ENCODE assay signal across 8 cellular contexts in the genomic region with DNA sequence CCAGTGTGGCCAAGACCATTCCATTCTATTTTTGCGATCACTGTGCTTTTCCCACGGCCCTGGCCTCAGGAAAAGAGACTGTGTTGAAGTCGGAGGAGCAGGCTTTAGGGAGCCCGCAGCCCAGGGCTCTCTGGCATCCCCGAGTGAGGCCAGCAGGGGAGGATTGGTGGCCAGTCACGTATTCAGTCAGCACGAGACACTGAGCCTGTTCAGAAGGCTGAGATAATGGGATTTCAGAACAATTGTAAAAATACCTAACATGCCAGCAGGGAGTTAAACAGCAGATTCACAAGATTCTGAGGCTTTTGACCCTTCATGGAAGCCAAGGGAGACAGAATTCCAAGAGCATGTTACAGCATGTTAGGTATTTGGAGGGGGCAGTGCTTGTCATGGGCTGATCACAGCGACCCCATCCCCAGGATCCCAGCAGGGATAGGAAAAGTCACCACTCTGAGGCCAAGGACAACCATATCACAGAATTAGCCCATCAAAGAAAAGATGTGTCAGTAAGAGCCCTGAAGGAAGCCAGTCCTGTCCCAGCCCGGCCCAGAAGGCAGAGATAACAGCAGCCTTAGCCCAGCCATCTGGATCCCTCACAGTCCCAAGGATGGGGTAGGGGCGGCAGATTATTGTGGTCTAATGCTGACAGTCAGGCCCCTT. TPM values are rescaled to one million over a fixed set of nuclear protein-coding genes. Genes with fewer than 3 reads are reported as not detected.
DNase-seq lines count a peak whose midpoint lies in the region; ATAC-seq and TF ChIP-seq lines count a peak whose summit lies in the region.

No MANE protein-coding gene starts in this region.

- H3K4me3 ChIP-seq in RWPE2 (ENCODE audit: severe bottlenecking) = no peak overlapping the region
- no peak overlapping the region for H3K4me3 ChIP-seq in fibroblast of villous mesenchyme (ENCODE audit: low read depth, low read length)
- no peak overlapping the region for H3K4me3 ChIP-seq in retinal pigment epithelial cell (ENCODE audit: low read length)

- H3K36me3 ChIP-seq in RWPE2 (ENCODE audit: low read depth) = no peaks in the 10 kb centered on the region

- no peaks in the 10 kb centered on the region for H3K9me3 ChIP-seq in RWPE2 (ENCODE audit: severe bottlenecking)

- peak; percentile 5 for TF ChIP-seq CTCF in RWPE2 (IDR thresholded peaks at IDR 0.05; ENCODE audit: poor library complexity, severe bottlenecking)
- TF ChIP-seq CTCF in fibroblast of villous mesenchyme (IDR thresholded peaks at IDR 0.05; ENCODE audit: insufficient read depth, low read depth, low read length) = peak; percentile 33
- TF ChIP-seq CTCF in retinal pigment epithelial cell (conservative IDR thresholded peaks at IDR 0.05; ENCODE audit: low read depth, low read length) = peak; percentile 40

- ATAC-seq in RWPE2 (ENCODE audit: low read depth) (peak; percentile 50), GM18873 (IDR thresholded peaks at IDR 0.05; ENCODE audit: low FRiP score, unreplicated experiment) (no peak), HG03442 (IDR thresholded peaks at IDR 0.05; ENCODE audit: unreplicated experiment) (no peak)
- no peak for ATAC-seq in stimulated activated naive B cell treated with anti-CD40 and anti-IgM and Interleukin-4, amounts not matched to agents 10 μg/mL and 1 μg/mL and 100 μg/mL, for 72 hours (replicated peaks)

- DNase-seq in ELR (ENCODE audit: low read depth) = peak; percentile 66
- no peak for DNase-seq in RWPE2 (ENCODE audit: low spot score)
- peak; percentile 87 for DNase-seq in fibroblast of villous mesenchyme (ENCODE audit: low read depth)
- no peak for DNase-seq in retinal pigment epithelial cell (ENCODE audit: low read depth)
- DNase-seq in stimulated activated naive B cell treated with anti-CD40 and anti-IgM and Interleukin-4, amounts not matched to agents 10 μg/mL and 1 μg/mL and 100 μg/mL, for 72 hours = no peak
- no peak for DNase-seq in GM19238 (ENCODE audit: insufficient read length, low spot score)

- H3K4me1 Mint-ChIP-seq in stimulated activated naive B cell treated with anti-CD40 and anti-IgM and Interleukin-4, amounts not matched to agents 10 μg/mL and 1 μg/mL and 100 μg/mL, for 72 hours = no peaks in the 10 kb centered on the region

- no peak overlapping the region for H3K27ac Mint-ChIP-seq in stimulated activated naive B cell treated with anti-CD40 and anti-IgM and Interleukin-4, amounts not matched to agents 10 μg/mL and 1 μg/mL and 100 μg/mL, for 72 hours

- H3K27me3 Mint-ChIP-seq in stimulated activated naive B cell treated with anti-CD40 and anti-IgM and Interleukin-4, amounts not matched to agents 10 μg/mL and 1 μg/mL and 100 μg/mL, for 72 hours = peaks cover 6 to 9% of the 10 kb centered on the region in 2 donors

- peak overlapping the region; percentile 100 for H3K27ac ChIP-seq in RWPE2 (ENCODE audit: poor library complexity, severe bottlenecking)

- no peaks in the 10 kb centered on the region for H3K36me3 Mint-ChIP-seq in stimulated activated naive B cell treated with anti-CD40 and anti-IgM and Interleukin-4, amounts not matched to agents 10 μg/mL and 1 μg/mL and 100 μg/mL, for 72 hours

- H3K4me1 ChIP-seq in RWPE2 (ENCODE audit: insufficient read depth, poor library complexity, severe bottlenecking) = peaks cover 61% of the 10 kb centered on the region

- no peak overlapping the region for H3K4me3 Mint-ChIP-seq in stimulated activated naive B cell treated with anti-CD40 and anti-IgM and Interleukin-4, amounts not matched to agents 10 μg/mL and 1 μg/mL and 100 μg/mL, for 72 hours

- no peaks in the 10 kb centered on the region for H3K27me3 ChIP-seq in RWPE2 (ENCODE audit: insufficient read depth, poor library complexity, severe bottlenecking)

- H3K9me3 Mint-ChIP-seq in stimulated activated naive B cell treated with anti-CD40 and anti-IgM and Interleukin-4, amounts not matched to agents 10 μg/mL and 1 μg/mL and 100 μg/mL, for 72 hours = no peaks in the 10 kb centered on the region

RNA-seq across cellular contexts. Expression of gene AMOTL2, which starts 40.6 kb away (rescaled TPM):
- total RNA-seq in fibroblast of villous mesenchyme = 129 and 236 TPM in 2 replicates

Comparison
In these comparisons a context has a peak if more than half of its experiments do, and no peak if none do; other contexts are left out.
1. DNase-seq: peak in ELR (single experiment) and fibroblast of villous mesenchyme (single experiment); none in RWPE2 (single experiment), retinal pigment epithelial cell (single experiment), stimulated activated naive B cell treated with anti-CD40 and anti-IgM and Interleukin-4, amounts not matched to agents 10 μg/mL and 1 μg/mL and 100 μg/mL, for 72 hours (single experiment) and GM19238 (single experiment).
2. Peak in every context shown above with its lines, with median percentiles within 50 percentile points of each other: CTCF ChIP-seq.